In the genomic region with DNA sequence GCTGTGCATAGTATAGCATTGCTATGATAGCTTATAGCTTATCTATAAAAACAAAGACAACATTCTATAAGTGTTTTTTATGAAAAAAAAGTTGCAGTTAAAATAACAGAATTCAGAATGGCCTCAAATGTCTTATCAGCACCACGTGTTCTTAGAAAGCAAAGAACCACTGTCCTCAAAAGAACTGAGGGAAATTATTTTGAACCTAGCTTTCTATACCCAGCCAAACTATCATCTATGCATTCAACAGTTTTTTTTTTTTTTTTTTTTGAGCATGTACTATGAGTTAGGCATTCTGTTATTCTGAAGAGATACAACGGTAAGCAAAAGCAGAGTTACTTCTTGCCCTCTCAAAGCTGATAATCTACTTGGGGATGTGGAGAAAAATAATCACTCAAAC, we compare ENCODE assay signal across 21 cellular contexts.
DNase-seq lines count a peak whose midpoint lies in the region; ATAC-seq, FAIRE-seq and TF ChIP-seq lines count a peak whose summit lies in the region.
"Had no signal": no experiment of that assay in that cellular context is flagged by ENCODE, and none has a peak within 500 bp of the region (broad histone marks: within the 10 kb centered on the region; RNA-seq: fewer than 3 reads in every experiment).

No MANE protein-coding gene starts in this region.

- TF ChIP-seq CTCF in HEK293 (tag by site-specific recombination; IDR thresholded peaks at IDR 0.05) (no peak), GM12878 (IDR thresholded peaks at IDR 0.05 in 2 of 3, conservative IDR thresholded peaks at IDR 0.05 in 1 of 3; ENCODE audit: control insufficient read depth in 2 of 3, extremely low read depth in 1 of 3, insufficient read depth in 1 of 3, low read depth in 3 of 3, low read length in 3 of 3) (no peak), gastroesophageal sphincter (IDR thresholded peaks at IDR 0.05) (no peak)

- H3K4me2 ChIP-seq in GM12878 (ENCODE audit: control insufficient read depth, insufficient read depth): no peak overlapping the region
- H3K4me2 ChIP-seq: A549; BLaER1 treated with 17β-estradiol and CSF1 and Interleukin-3, amounts not matched to agents 10 nM and 100 nM had no signal

- H3K27me3 ChIP-seq in GM12878 (replicated peaks in 1 of 2; ENCODE audit: control insufficient read depth in 2 of 2, insufficient read depth in 2 of 2, low read length in 1 of 2) (no peaks in the 10 kb centered on the region), gastroesophageal sphincter (no peaks in the 10 kb centered on the region)

- in situ Hi-C loops in GM12878 (cut with MboI): no loop called here

- no peak overlapping the region for H2AFZ ChIP-seq in GM12878 (ENCODE audit: control insufficient read depth, low read depth, low read length)

- H4K20me1 ChIP-seq in GM12878 (ENCODE audit: control insufficient read depth, insufficient read depth): no peaks in the 10 kb centered on the region
- H4K20me1 ChIP-seq: BLaER1 treated with 17β-estradiol and CSF1 and Interleukin-3, amounts not matched to agents 10 nM and 100 nM had no signal

- intact Hi-C loops in GM12878 (cut with micrococcal nuclease; ENCODE audit: unreplicated experiment): no loop called here

- no peak overlapping the region for H3K4me3 ChIP-seq in HEK293 (ENCODE audit: low read depth, low read length)
- H3K4me3 ChIP-seq in GM12878: no peak overlapping the region
- no peak overlapping the region for H3K4me3 ChIP-seq in gastroesophageal sphincter
- H3K4me3 ChIP-seq: A549 had no signal

- no peaks in the 10 kb centered on the region; the same call in 1 of the 2 replicates for H3K79me2 ChIP-seq in GM12878 (ENCODE audit: control insufficient read depth, insufficient read depth, low read length)

- H3K9me3 ChIP-seq in HEK293 (ENCODE audit: control insufficient read depth, insufficient read depth, low read depth, low read length) (peaks cover 4% of the 10 kb centered on the region; the same call in 1 of the 2 replicates), GM12878 (replicated peaks; ENCODE audit: control insufficient read depth, insufficient read depth, low read length) (peaks cover 2% of the 10 kb centered on the region; the same call in 2 of the 3 replicates), gastroesophageal sphincter (peaks cover 0 to 6% (median 0%) of the 10 kb centered on the region in 3 donors)

- no peak overlapping the region for H3K9ac ChIP-seq in GM12878 (ENCODE audit: control insufficient read depth, insufficient read depth, low read length)
- H3K9ac ChIP-seq: BLaER1 treated with 17β-estradiol and CSF1 and Interleukin-3, amounts not matched to agents 10 nM and 100 nM had no signal

- RAD21 ChIA-PET in GM12878 (lab: Charles Lee; ENCODE audit: unreplicated experiment): no interaction called here

- no peak for TF ChIP-seq POLR2A in GM12878 (IDR thresholded peaks at IDR 0.05; ENCODE audit: low read depth, low read length)
- TF ChIP-seq POLR2A in gastroesophageal sphincter (IDR thresholded peaks at IDR 0.05): no peak

- H3K27ac ChIP-seq in HEK293 (ENCODE audit: extremely low read depth, low read depth, low read length) (no peak overlapping the region), GM12878 (ENCODE audit: control insufficient read depth, insufficient read depth) (no peak overlapping the region), gastroesophageal sphincter (no peak overlapping the region)
- H3K27ac ChIP-seq: 22Rv1; A549; BLaER1 treated with 17β-estradiol and CSF1 and Interleukin-3, amounts not matched to agents 10 nM and 100 nM; C4-2B had no signal

- no peak for FAIRE-seq in GM12878 (lab: Jason Lieb, UNC)
- FAIRE-seq: A549, D721Med, G401.6, GM12892, GM18507 had no signal

- WGBS in GM12878 (ENCODE audit: insufficient coverage, insufficient replicate concordance, low lambda C conversion rate, missing lambda C conversion rate): 0% methylated on average over 2 of the region's 2 CpGs
- 92 to 93% methylated on average over 1 to 2 of the region's 2 CpGs for WGBS in gastroesophageal sphincter (ENCODE audit: low coverage in 1 of 2), 2 donors

- POLR2A ChIA-PET in HEK293 (lab: Yijun Ruan, JAX) (no interaction called here), GM12878 (lab: Charles Lee) (no interaction called here)

- SMC1A ChIA-PET in GM12878 (lab: Charles Lee; ENCODE audit: uncharacterized antibody, unreplicated experiment): interaction anchor here (1.0 to 2.1 kb wide), 6 partner anchors 17 to 171 kb away, joined by 3 to 5 read pairs (median 4); no protein-coding TSS in a partner anchor

- no peak for TF ChIP-seq EP300 in GM12878 (IDR thresholded peaks at IDR 0.05; ENCODE audit: borderline replicate concordance in 1 of 2, control insufficient read depth in 1 of 2, low read depth in 2 of 2, low read length in 2 of 2)
- no peak for TF ChIP-seq EP300 in gastroesophageal sphincter (IDR thresholded peaks at IDR 0.05)

- DNase-seq in DMS53 (lab: John Stamatoyannopoulos, UW) (peak; percentile 24), DMS53 treated with DMSO at 0.1 percent for 48 hours (lab: John Stamatoyannopoulos, UW; ENCODE audit: unreplicated experiment) (no peak), GM12878 (ENCODE audit: low read depth, low spot score) (no peak), inferior parietal cortex (ENCODE audit: extremely low spot score) (no peak)
- DNase-seq: AML-193; Caco-2; Calu3; CD4-positive, alpha-beta T cell; CD8-positive, alpha-beta T cell; DMS79 treated with DMSO at 0.1 percent for 48 hours; GF-D8 had no signal

- no peaks in the 10 kb centered on the region for H3K4me1 ChIP-seq in HEK293 (ENCODE audit: control insufficient read depth, insufficient read depth, low read length)
- H3K4me1 ChIP-seq in GM12878 (ENCODE audit: control insufficient read depth, insufficient read depth, low read length): peaks cover 9% of the 10 kb centered on the region
- no peaks in the 10 kb centered on the region for H3K4me1 ChIP-seq in gastroesophageal sphincter
- H3K4me1 ChIP-seq: A549, Caco-2 had no signal

- TF ChIP-seq RAD21 in GM12878 (IDR thresholded peaks at IDR 0.05; ENCODE audit: insufficient read depth, low read depth, low read length): no peak

- BruUV-seq in GM12878 (replicated peaks; lab: Mats Ljungman, UMichigan): no TSS peak

- CTCF ChIA-PET in HEK293 (lab: Yijun Ruan, JAX) (interaction anchor here (1.0 kb wide), 1 partner anchor 21 kb away, joined by 3 read pairs; no protein-coding TSS in a partner anchor), GM12878 (lab: Yijun Ruan, JAX) (no interaction called here)

- no peak for ATAC-seq in GM12878
- no peak for ATAC-seq in gastroesophageal sphincter
- ATAC-seq: A549; CD8-positive, alpha-beta T cell had no signal

- no peaks in the 10 kb centered on the region for H3K36me3 ChIP-seq in HEK293 (ENCODE audit: control insufficient read depth in 2 of 2, insufficient read depth in 1 of 2, low read length in 2 of 2)
- peaks cover 0 to 4% of the 10 kb centered on the region in 2 experiments; a peak in 2 of 4 replicates for H3K36me3 ChIP-seq in GM12878 (ENCODE audit: control insufficient read depth in 2 of 2, insufficient read depth in 2 of 2, low read length in 1 of 2)
- no peaks in the 10 kb centered on the region for H3K36me3 ChIP-seq in gastroesophageal sphincter

TF ChIP-seq in HEK293, 187 proteins besides CTCF, POLR2A, EP300 and RAD21 (continues in another document):
- TF ChIP-seq SETDB1 (IDR thresholded peaks at IDR 0.05; ENCODE audit: insufficient read length, low read length) (peak; percentile 19), ZNF629 (tag by site-specific recombination; IDR thresholded peaks at IDR 0.05) (no peak), ZNF341 (tag by site-specific recombination; IDR thresholded peaks at IDR 0.05; ENCODE audit: low read depth) (no peak)
- TF ChIP-seq, protein P1, sequence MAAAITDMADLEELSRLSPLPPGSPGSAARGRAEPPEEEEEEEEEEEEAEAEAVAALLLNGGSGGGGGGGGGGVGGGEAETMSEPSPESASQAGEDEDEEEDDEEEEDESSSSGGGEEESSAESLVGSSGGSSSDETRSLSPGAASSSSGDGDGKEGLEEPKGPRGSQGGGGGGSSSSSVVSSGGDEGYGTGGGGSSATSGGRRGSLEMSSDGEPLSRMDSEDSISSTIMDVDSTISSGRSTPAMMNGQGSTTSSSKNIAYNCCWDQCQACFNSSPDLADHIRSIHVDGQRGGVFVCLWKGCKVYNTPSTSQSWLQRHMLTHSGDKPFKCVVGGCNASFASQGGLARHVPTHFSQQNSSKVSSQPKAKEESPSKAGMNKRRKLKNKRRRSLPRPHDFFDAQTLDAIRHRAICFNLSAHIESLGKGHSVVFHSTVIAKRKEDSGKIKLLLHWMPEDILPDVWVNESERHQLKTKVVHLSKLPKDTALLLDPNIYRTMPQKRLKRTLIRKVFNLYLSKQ (tag by site-specific recombination; IDR thresholded peaks at IDR 0.05; ENCODE audit: borderline replicate concordance): no peak

TF ChIP-seq in GM12878, 131 proteins besides CTCF, POLR2A, EP300 and RAD21:
- TF ChIP-seq YY1 (IDR thresholded peaks at IDR 0.05; ENCODE audit: low read depth, low read length) (no peak), CBX5 (IDR thresholded peaks at IDR 0.05; ENCODE audit: low read depth) (peak; percentile 54; the same call in 1 of the 2 replicates), EZH2 (IDR thresholded peaks at IDR 0.05; ENCODE audit: borderline replicate concordance, control insufficient read depth, low read depth, low read length) (no peak)
- TF ChIP-seq, protein P2, sequence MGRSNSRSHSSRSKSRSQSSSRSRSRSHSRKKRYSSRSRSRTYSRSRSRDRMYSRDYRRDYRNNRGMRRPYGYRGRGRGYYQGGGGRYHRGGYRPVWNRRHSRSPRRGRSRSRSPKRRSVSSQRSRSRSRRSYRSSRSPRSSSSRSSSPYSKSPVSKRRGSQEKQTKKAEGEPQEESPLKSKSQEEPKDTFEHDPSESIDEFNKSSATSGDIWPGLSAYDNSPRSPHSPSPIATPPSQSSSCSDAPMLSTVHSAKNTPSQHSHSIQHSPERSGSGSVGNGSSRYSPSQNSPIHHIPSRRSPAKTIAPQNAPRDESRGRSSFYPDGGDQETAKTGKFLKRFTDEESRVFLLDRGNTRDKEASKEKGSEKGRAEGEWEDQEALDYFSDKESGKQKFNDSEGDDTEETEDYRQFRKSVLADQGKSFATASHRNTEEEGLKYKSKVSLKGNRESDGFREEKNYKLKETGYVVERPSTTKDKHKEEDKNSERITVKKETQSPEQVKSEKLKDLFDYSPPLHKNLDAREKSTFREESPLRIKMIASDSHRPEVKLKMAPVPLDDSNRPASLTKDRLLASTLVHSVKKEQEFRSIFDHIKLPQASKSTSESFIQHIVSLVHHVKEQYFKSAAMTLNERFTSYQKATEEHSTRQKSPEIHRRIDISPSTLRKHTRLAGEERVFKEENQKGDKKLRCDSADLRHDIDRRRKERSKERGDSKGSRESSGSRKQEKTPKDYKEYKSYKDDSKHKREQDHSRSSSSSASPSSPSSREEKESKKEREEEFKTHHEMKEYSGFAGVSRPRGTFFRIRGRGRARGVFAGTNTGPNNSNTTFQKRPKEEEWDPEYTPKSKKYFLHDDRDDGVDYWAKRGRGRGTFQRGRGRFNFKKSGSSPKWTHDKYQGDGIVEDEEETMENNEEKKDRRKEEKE (IDR thresholded peaks at IDR 0.05): no peak
